1 cellular context compared by ENCODE assay signal in genomic region chr16:11109551-11109950, GRCh38.
TF ChIP-seq lines count a peak whose summit lies in the region.

No MANE protein-coding gene starts in this region.

TF ChIP-seq in GM23338, 12 proteins besides CTCF, POLR2A, EP300 and RAD21:
- TF ChIP-seq ETS1 (IDR thresholded peaks at IDR 0.05): no peak
- TF ChIP-seq POLR2AphosphoS5 (IDR thresholded peaks at IDR 0.05; ENCODE audit: low read depth): no peak
- no peak for TF ChIP-seq ZNF462 (CRISPR knock-in tag; IDR thresholded peaks at IDR 0.05)
TF ChIP-seq in GM23338: peak in this region for 0.
